In the genomic region with DNA sequence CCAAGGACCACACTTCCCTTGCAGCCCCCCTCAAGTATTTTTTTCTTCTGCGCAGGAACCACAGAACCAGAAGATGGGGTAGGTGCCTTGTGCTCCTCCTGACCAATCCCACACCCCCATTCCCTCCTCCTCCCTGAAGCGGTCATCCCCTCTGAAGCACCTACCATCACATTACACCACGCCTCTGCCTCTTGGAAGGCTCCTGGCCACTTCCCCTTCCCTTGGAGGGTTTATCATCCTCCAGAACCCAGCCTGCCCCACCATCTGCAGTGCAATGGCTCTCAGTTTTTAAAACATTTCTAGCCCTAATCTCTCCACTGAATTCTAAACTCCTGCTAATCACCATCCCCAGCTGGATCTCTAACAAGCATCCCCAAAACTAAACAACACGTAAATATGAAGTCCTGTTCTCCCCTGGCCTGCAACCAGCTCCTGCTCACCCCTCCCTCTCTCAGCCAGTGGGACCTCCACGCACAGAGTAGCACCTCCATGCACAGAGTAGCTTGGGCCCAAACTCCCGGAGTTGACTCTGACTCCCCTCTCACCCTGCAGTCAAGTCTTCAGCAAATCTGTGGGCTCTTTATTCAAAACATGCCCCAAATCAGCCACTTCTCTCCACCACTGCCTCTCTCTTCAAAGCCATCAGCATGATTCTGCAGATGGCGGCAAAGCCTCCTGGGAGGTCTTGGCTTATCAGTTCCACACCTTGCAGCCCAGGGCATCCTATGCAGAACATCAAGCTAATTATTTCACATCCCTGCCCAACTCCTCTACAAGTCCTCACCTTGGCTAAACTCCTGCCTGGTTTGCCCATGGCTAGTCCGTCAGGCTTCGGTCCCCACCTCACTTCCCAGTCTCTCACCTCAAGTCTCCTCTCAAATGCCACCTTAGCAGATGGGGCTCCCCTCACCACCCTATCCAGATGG, we compare ENCODE assay signal across 1 cellular context.
TF ChIP-seq lines count a peak whose summit lies in the region.

No MANE protein-coding gene starts in this region.

TF ChIP-seq in HepG2, 621 proteins besides CTCF, POLR2A, EP300 and RAD21:
- TF ChIP-seq, protein P1, sequence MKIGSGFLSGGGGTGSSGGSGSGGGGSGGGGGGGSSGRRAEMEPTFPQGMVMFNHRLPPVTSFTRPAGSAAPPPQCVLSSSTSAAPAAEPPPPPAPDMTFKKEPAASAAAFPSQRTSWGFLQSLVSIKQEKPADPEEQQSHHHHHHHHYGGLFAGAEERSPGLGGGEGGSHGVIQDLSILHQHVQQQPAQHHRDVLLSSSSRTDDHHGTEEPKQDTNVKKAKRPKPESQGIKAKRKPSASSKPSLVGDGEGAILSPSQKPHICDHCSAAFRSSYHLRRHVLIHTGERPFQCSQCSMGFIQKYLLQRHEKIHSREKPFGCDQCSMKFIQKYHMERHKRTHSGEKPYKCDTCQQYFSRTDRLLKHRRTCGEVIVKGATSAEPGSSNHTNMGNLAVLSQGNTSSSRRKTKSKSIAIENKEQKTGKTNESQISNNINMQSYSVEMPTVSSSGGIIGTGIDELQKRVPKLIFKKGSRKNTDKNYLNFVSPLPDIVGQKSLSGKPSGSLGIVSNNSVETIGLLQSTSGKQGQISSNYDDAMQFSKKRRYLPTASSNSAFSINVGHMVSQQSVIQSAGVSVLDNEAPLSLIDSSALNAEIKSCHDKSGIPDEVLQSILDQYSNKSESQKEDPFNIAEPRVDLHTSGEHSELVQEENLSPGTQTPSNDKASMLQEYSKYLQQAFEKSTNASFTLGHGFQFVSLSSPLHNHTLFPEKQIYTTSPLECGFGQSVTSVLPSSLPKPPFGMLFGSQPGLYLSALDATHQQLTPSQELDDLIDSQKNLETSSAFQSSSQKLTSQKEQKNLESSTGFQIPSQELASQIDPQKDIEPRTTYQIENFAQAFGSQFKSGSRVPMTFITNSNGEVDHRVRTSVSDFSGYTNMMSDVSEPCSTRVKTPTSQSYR (CRISPR knock-in tag; IDR thresholded peaks at IDR 0.05; ENCODE audit: borderline replicate concordance) = no peak
- TF ChIP-seq TEAD3 (CRISPR knock-in tag; optimal IDR thresholded peaks at IDR 0.05; ENCODE audit: borderline replicate concordance) (no peak), SOX5 (CRISPR knock-in tag; IDR thresholded peaks at IDR 0.05; ENCODE audit: borderline replicate concordance) (no peak), ELF1 (CRISPR knock-in tag; IDR thresholded peaks at IDR 0.05) (no peak), PHF21A (CRISPR knock-in tag; IDR thresholded peaks at IDR 0.05) (no peak), ZBTB8A (CRISPR knock-in tag; IDR thresholded peaks at IDR 0.05; ENCODE audit: borderline replicate concordance, low read depth) (no peak), DNMT3B (CRISPR knock-in tag; conservative IDR thresholded peaks at IDR 0.05) (no peak), EHMT2 (IDR thresholded peaks at IDR 0.05; ENCODE audit: borderline replicate concordance, low read depth, low read length) (no peak), ATF7 (IDR thresholded peaks at IDR 0.05) (no peak), ATF7 (CRISPR knock-in tag; IDR thresholded peaks at IDR 0.05) (no peak), NR1H2 (CRISPR knock-in tag; IDR thresholded peaks at IDR 0.05; ENCODE audit: borderline replicate concordance, low read depth) (no peak), PAWR (CRISPR knock-in tag; IDR thresholded peaks at IDR 0.05; ENCODE audit: borderline replicate concordance) (no peak)
- TF ChIP-seq, protein P2, sequence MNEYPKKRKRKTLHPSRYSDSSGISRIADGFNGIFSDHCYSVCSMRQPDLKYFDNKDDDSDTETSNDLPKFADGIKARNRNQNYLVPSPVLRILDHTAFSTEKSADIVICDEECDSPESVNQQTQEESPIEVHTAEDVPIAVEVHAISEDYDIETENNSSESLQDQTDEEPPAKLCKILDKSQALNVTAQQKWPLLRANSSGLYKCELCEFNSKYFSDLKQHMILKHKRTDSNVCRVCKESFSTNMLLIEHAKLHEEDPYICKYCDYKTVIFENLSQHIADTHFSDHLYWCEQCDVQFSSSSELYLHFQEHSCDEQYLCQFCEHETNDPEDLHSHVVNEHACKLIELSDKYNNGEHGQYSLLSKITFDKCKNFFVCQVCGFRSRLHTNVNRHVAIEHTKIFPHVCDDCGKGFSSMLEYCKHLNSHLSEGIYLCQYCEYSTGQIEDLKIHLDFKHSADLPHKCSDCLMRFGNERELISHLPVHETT (CRISPR knock-in tag; conservative IDR thresholded peaks at IDR 0.05) = no peak
- TF ChIP-seq, protein P3, sequence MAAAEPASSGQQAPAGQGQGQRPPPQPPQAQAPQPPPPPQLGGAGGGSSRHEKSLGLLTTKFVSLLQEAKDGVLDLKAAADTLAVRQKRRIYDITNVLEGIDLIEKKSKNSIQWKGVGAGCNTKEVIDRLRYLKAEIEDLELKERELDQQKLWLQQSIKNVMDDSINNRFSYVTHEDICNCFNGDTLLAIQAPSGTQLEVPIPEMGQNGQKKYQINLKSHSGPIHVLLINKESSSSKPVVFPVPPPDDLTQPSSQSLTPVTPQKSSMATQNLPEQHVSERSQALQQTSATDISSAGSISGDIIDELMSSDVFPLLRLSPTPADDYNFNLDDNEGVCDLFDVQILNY (CRISPR knock-in tag; conservative IDR thresholded peaks at IDR 0.05) = no peak
